Comparison of ENCODE assay signal across 8 cellular contexts in the genomic region with DNA sequence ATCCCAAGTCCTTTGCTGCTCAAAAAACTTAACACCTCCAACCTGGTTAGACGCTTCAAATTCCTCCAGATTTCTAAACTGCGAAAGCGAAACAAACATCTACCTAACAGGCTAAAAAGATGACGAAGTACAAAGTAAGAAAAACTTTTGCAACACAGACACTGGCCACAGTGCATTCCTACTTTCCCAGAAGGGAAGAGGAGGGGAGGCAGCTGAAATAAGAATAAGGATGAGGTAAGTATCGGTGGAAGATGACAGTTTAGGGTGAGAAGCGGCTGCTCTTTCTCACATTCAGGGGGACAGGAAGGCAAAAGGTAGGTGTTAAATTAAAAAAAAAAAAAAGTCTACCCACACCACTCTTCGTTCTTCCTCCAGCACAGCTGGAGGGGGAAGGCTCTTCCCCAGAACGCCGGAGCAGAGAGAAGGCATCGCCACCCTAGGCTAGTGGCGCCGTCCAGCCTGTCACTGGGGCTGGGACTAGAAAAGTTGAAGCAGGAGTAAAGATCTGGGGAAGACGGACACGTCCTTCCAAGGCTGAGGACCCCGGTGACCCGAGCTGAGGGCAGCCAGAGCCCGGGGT. TPM values are rescaled to one million over a fixed set of nuclear protein-coding genes. Genes with fewer than 3 reads are reported as not detected.
DNase-seq lines count a peak whose midpoint lies in the region; ATAC-seq and TF ChIP-seq lines count a peak whose summit lies in the region.

No MANE protein-coding gene starts in this region.

- peaks cover 45% of the 10 kb centered on the region for H3K79me2 ChIP-seq in ACC112 (ENCODE audit: control insufficient read depth, insufficient read depth, low read length, unreplicated experiment)

- H3K9me3 ChIP-seq in lower lobe of right lung (no peaks in the 10 kb centered on the region), tibial artery (no peaks in the 10 kb centered on the region)

- H3K27ac ChIP-seq in ACC112 (ENCODE audit: low read depth, low read length) (peak overlapping the region; percentile 71), cingulate gyrus (ENCODE audit: low read depth, low read length) (peak overlapping the region; percentile 83), lower lobe of right lung (peak overlapping the region; percentile 97), tibial artery (peak overlapping the region; percentile 92 to 93)

- H3K27me3 ChIP-seq in ACC112 (ENCODE audit: insufficient read depth, low read length) (peaks cover 14% of the 10 kb centered on the region; the same call in 1 of the 2 replicates), lower lobe of right lung (ENCODE audit: low read depth) (no peaks in the 10 kb centered on the region), tibial artery (no peaks in the 10 kb centered on the region)

- H3K4me1 ChIP-seq in ACC112 (ENCODE audit: control insufficient read depth, insufficient read depth, low read length, unreplicated experiment) (peaks cover 10% of the 10 kb centered on the region), lower lobe of right lung (peaks cover 14% of the 10 kb centered on the region), tibial artery (peaks cover 0 to 9% (median 5%) of the 10 kb centered on the region in 4 donors)

- DNase-seq in GM13977 (ENCODE audit: low spot score), result peak; percentile 20
- DNase-seq in lower lobe of right lung, result no peak
- DNase-seq in tibial artery, result no peak
- DNase-seq in DMS153 (lab: John Stamatoyannopoulos, UW), result no peak

- ATAC-seq in HG02852 (IDR thresholded peaks at IDR 0.05; ENCODE audit: unreplicated experiment) (peak; percentile 18), lower lobe of right lung (peak; percentile 30 to 40)

- in situ Hi-C loops in GM13977 (cut with MboI; ENCODE audit: low pct_unique_long_range_greater_than_20kb, low sequenced_read_pairs, unreplicated experiment), result loop anchor here (10.0 to 25.0 kb wide), 4 partner anchors 210 to 982 kb away; a partner anchor contains a TSS

- TF ChIP-seq CTCF in GM13977 (IDR thresholded peaks at IDR 0.05; ENCODE audit: extremely low read depth, insufficient read depth, missing control alignments) (no peak), lower lobe of right lung (IDR thresholded peaks at IDR 0.05) (no peak), tibial artery (IDR thresholded peaks at IDR 0.05) (no peak)

- H3K4me3 ChIP-seq in ACC112 (ENCODE audit: low read depth, low read length), result peak overlapping the region; percentile 86
- H3K4me3 ChIP-seq in lower lobe of right lung, result peak overlapping the region; percentile 80
- H3K4me3 ChIP-seq in tibial artery, result peak overlapping the region; percentile 82 to 91

- H3K36me3 ChIP-seq in ACC112 (ENCODE audit: insufficient read depth, low read length) (no peaks in the 10 kb centered on the region), lower lobe of right lung (no peaks in the 10 kb centered on the region), tibial artery (no peaks in the 10 kb centered on the region)

- intact Hi-C loops in lower lobe of right lung (cut with DNase I), result loop anchor here (10.0 kb wide), 1 partner anchor 982 kb away; no protein-coding TSS in a partner anchor
- intact Hi-C loops in tibial artery (cut with DNase I; ENCODE audit: low total_unique reads), result loop anchor here (10.0 kb wide), 4 partner anchors 222 to 508 kb away; a partner anchor contains a TSS

- H2AFZ ChIP-seq in ACC112 (ENCODE audit: low read length, unreplicated experiment), result peak overlapping the region; percentile 52

TF ChIP-seq in PFSK-1, 5 proteins besides CTCF, POLR2A, EP300 and RAD21:
- TF ChIP-seq SIN3A (IDR thresholded peaks at IDR 0.05; ENCODE audit: borderline replicate concordance, insufficient read depth, low read length), result 0 out of 2 replicates have a peak, but pooled peaks have one; percentile 20
- TF ChIP-seq, protein P1, sequence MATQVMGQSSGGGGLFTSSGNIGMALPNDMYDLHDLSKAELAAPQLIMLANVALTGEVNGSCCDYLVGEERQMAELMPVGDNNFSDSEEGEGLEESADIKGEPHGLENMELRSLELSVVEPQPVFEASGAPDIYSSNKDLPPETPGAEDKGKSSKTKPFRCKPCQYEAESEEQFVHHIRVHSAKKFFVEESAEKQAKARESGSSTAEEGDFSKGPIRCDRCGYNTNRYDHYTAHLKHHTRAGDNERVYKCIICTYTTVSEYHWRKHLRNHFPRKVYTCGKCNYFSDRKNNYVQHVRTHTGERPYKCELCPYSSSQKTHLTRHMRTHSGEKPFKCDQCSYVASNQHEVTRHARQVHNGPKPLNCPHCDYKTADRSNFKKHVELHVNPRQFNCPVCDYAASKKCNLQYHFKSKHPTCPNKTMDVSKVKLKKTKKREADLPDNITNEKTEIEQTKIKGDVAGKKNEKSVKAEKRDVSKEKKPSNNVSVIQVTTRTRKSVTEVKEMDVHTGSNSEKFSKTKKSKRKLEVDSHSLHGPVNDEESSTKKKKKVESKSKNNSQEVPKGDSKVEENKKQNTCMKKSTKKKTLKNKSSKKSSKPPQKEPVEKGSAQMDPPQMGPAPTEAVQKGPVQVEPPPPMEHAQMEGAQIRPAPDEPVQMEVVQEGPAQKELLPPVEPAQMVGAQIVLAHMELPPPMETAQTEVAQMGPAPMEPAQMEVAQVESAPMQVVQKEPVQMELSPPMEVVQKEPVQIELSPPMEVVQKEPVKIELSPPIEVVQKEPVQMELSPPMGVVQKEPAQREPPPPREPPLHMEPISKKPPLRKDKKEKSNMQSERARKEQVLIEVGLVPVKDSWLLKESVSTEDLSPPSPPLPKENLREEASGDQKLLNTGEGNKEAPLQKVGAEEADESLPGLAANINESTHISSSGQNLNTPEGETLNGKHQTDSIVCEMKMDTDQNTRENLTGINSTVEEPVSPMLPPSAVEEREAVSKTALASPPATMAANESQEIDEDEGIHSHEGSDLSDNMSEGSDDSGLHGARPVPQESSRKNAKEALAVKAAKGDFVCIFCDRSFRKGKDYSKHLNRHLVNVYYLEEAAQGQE (IDR thresholded peaks at IDR 0.05; ENCODE audit: insufficient read depth in 1 of 2, low read depth in 2 of 2, low read length in 2 of 2), result no peak
- TF ChIP-seq FOXP2 (optimal IDR thresholded peaks at IDR 0.05; ENCODE audit: borderline replicate concordance, extremely low read depth, extremely low read length, insufficient read depth), result no peak
- no peak for TF ChIP-seq POLR2AphosphoS5 (IDR thresholded peaks at IDR 0.05; ENCODE audit: low read depth, low read length)

RNA-seq across cellular contexts. Expression of a gene that starts 0.9 kb away (rescaled TPM):
- 52.2 TPM for polyA plus RNA-seq in PFSK-1 (2012; ENCODE audit: insufficient read length, low read depth)
- total RNA-seq in lower lobe of right lung, result 32.5 TPM
